25 cellular contexts compared by ENCODE assay signal in the genomic region with DNA sequence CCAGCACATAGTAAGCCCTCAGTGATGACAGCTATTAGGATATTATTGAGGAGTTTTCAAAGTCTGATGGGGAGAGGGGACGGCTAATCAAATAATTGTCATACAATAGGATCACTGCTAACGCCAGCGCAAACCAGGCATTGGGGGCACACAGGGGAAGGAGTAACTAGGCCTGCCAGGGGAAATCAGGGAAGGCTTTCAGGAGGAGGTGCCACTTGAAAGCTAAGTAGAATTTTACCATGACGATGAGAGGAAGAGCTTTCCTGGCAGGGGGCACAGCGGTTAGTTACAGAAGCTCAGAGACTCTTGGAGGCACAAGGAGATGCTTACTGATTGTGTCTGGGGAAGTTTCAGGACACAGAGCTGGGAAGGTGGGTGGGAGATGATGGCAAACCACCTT. TPM values are rescaled to one million over a fixed set of nuclear protein-coding genes. Genes with fewer than 3 reads are reported as not detected.
"Had no signal": no experiment of that assay in that cellular context is flagged by ENCODE, and none has a peak within 500 bp of the region (broad histone marks: within the 10 kb centered on the region; RNA-seq: fewer than 3 reads in every experiment).

No MANE protein-coding gene starts in this region.

- H3K36me3 ChIP-seq: colonic mucosa, heart right ventricle, lower lobe of right lung, ovary, prostate gland, right atrium auricular region, thyroid gland, upper lobe of right lung had no signal

- DNase-seq: activated CD4-positive, alpha-beta T cell treated with anti-CD3 and anti-CD28 coated beads, Interleukin-2, amount 10 ng/mL, durations not matched to agents 24 days and 14 days; activated CD8-positive, alpha-beta memory T cell treated with anti-CD3 and anti-CD28 coated beads, Interleukin-2, amount 10 ng/mL, durations not matched to agents 7 days and 5 days; activated CD8-positive, alpha-beta T cell treated with anti-CD3 and anti-CD28 coated beads for 36 hours; activated gamma-delta T cell; activated T-cell treated with anti-CD3 and anti-CD28 coated beads for 4 hours; aorta; colonic mucosa; heart right ventricle; lower lobe of right lung; naive thymus-derived CD4-positive, alpha-beta T cell; ovary; stimulated activated CD4-positive, alpha-beta T cell treated with anti-CD3 and anti-CD28 coated beads, Interleukin-4, amount 100 ng/mL, for 24 hours; stimulated activated naive CD4-positive, alpha-beta T cell treated with Interleukin-2 at 50 U/mL for 16 hours; SW 1271; T-helper 17 cell had no signal

- H3K36me3 Mint-ChIP-seq: activated CD8-positive, alpha-beta memory T cell treated with anti-CD3 and anti-CD28 coated beads, Interleukin-2, amount 10 ng/mL, durations not matched to agents 7 days and 5 days; activated naive CD4-positive, alpha-beta T cell treated with anti-CD3 and anti-CD28 coated beads, Interleukin-2, amount 50 U/mL, for 24 hours; naive thymus-derived CD4-positive, alpha-beta T cell had no signal

- H3K27ac ChIP-seq: colonic mucosa, heart right ventricle, lower lobe of right lung, ovary, prostate gland, right atrium auricular region, thyroid gland, upper lobe of right lung had no signal

- FAIRE-seq: endometrium had no signal

- H3K4me3 Mint-ChIP-seq: activated CD4-positive, alpha-beta T cell treated with anti-CD3 and anti-CD28 coated beads, Interleukin-2, amount 10 ng/mL, durations not matched to agents 24 days and 14 days; activated CD8-positive, alpha-beta memory T cell treated with anti-CD3 and anti-CD28 coated beads, Interleukin-2, amount 10 ng/mL, durations not matched to agents 7 days and 5 days; activated CD8-positive, alpha-beta T cell treated with anti-CD3 and anti-CD28 coated beads for 36 hours; activated naive CD4-positive, alpha-beta T cell treated with anti-CD3 and anti-CD28 coated beads, Interleukin-2, amount 50 U/mL, for 24 hours; activated T-helper 1 cell treated with anti-CD3 and anti-CD28 coated beads, Interleukin-12 subunit alpha, Interleukin-12 subunit beta, Interleukin-2, Interleukin-4 antibody, amounts not matched to agents 30 ng/mL and 10 ng/mL and 1 ng/mL, durations not matched to agents 14 hours and 24 hours and 36 hours; naive thymus-derived CD4-positive, alpha-beta T cell; T-helper 17 cell had no signal

- ATAC-seq: activated CD4-positive, CD25-positive, alpha-beta regulatory T cell treated with anti-CD3 and anti-CD28 coated beads, Interleukin-2, amount 50 U/mL, for 24 hours; activated CD8-positive, alpha-beta memory T cell treated with anti-CD3 and anti-CD28 coated beads, Interleukin-2, amount 10 ng/mL, durations not matched to agents 7 days and 5 days; activated CD8-positive, alpha-beta T cell treated with anti-CD3 and anti-CD28 coated beads for 36 hours; heart right ventricle; left lobe of liver; T-helper 17 cell had no signal

- H3K27ac Mint-ChIP-seq: activated CD4-positive, alpha-beta T cell treated with anti-CD3 and anti-CD28 coated beads, Interleukin-2, amount 10 ng/mL, durations not matched to agents 24 days and 14 days; activated CD8-positive, alpha-beta memory T cell treated with anti-CD3 and anti-CD28 coated beads, Interleukin-2, amount 10 ng/mL, durations not matched to agents 7 days and 5 days; activated CD8-positive, alpha-beta T cell treated with anti-CD3 and anti-CD28 coated beads for 36 hours; activated naive CD4-positive, alpha-beta T cell treated with anti-CD3 and anti-CD28 coated beads, Interleukin-2, amount 50 U/mL, for 24 hours; activated T-helper 1 cell treated with anti-CD3 and anti-CD28 coated beads, Interleukin-12 subunit alpha, Interleukin-12 subunit beta, Interleukin-2, Interleukin-4 antibody, amounts not matched to agents 30 ng/mL and 10 ng/mL and 1 ng/mL, durations not matched to agents 14 hours and 24 hours and 36 hours; naive thymus-derived CD4-positive, alpha-beta T cell; T-helper 17 cell had no signal

- H3K9me3 Mint-ChIP-seq: activated CD4-positive, alpha-beta T cell treated with anti-CD3 and anti-CD28 coated beads, Interleukin-2, amount 10 ng/mL, durations not matched to agents 24 days and 14 days; activated CD8-positive, alpha-beta T cell treated with anti-CD3 and anti-CD28 coated beads for 36 hours; activated naive CD4-positive, alpha-beta T cell treated with anti-CD3 and anti-CD28 coated beads, Interleukin-2, amount 50 U/mL, for 24 hours; activated T-helper 1 cell treated with anti-CD3 and anti-CD28 coated beads, Interleukin-12 subunit alpha, Interleukin-12 subunit beta, Interleukin-2, Interleukin-4 antibody, amounts not matched to agents 30 ng/mL and 10 ng/mL and 1 ng/mL, durations not matched to agents 14 hours and 24 hours and 36 hours; naive thymus-derived CD4-positive, alpha-beta T cell had no signal

- H3K4me1 ChIP-seq: colonic mucosa, prostate gland had no signal

- H3K9me3 ChIP-seq: colonic mucosa, heart right ventricle, lower lobe of right lung, ovary, prostate gland, right atrium auricular region, thyroid gland, upper lobe of right lung had no signal

- H3K4me3 ChIP-seq: colonic mucosa, heart right ventricle, lower lobe of right lung, ovary, prostate gland, right atrium auricular region, thyroid gland, upper lobe of right lung had no signal

- H3K27me3 ChIP-seq: ovary, right atrium auricular region, thyroid gland had no signal

RNA-seq across cellular contexts. Expression of a gene that starts 47.2 kb away (rescaled TPM):
- total RNA-seq: fibroblast of villous mesenchyme had no signal
